29 cellular contexts compared by ENCODE assay signal in genomic region chr9:91766301-91766700, GRCh38.
"Had no signal": no experiment of that assay in that cellular context is flagged by ENCODE, and none has a peak within 500 bp of the region (broad histone marks: within the 10 kb centered on the region; RNA-seq: fewer than 3 reads in every experiment).

No MANE protein-coding gene starts in this region.

- H3K27ac ChIP-seq: breast epithelium, esophagus muscularis mucosa, left ventricle myocardium inferior, ovary, prostate gland, thyroid gland, upper lobe of right lung had no signal

- H3K36me3 Mint-ChIP-seq: activated naive CD4-positive, alpha-beta T cell treated with anti-CD3 and anti-CD28 coated beads, Interleukin-2, amount 50 U/mL, for 24 hours; stimulated activated memory B cell treated with anti-CD40 and anti-IgM and Interleukin-4, amounts not matched to agents 10 μg/mL and 1 μg/mL and 100 μg/mL, for 72 hours had no signal

- H3K36me3 ChIP-seq: breast epithelium, esophagus muscularis mucosa, left ventricle myocardium inferior, ovary, prostate gland, thyroid gland, upper lobe of right lung had no signal

- H3K4me1 ChIP-seq: breast epithelium, left ventricle myocardium inferior had no signal

- H3K9me3 Mint-ChIP-seq: activated CD8-positive, alpha-beta T cell treated with anti-CD3 and anti-CD28 coated beads for 36 hours; stimulated activated naive CD8-positive, alpha-beta T cell treated with anti-CD3 and anti-CD28 coated beads, Interleukin-15, amount 100 ng/mL, for 72 hours had no signal

- DNase-seq: activated B cell treated with CpG ODN at 0.5 μM for 24 hours; activated CD4-positive, alpha-beta T cell treated with anti-CD3 and anti-CD28 coated beads, Interleukin-2, amount 50 U/mL, for 1 hour; activated CD8-positive, alpha-beta T cell treated with anti-CD3 and anti-CD28 coated beads for 36 hours; activated gamma-delta T cell treated with Interleukin-2 at 50 U/mL for 16 hours; activated naive CD8-positive, alpha-beta T cell treated with anti-CD3 and anti-CD28 coated beads, Interleukin-2, amount 50 U/mL, for 24 hours; activated T-cell treated with anti-CD3 and anti-CD28 coated beads, Interleukin-2, amount 50 U/mL, for 4 hours; central memory CD4-positive, alpha-beta T cell; dermis blood vessel endothelial cell; effector CD4-positive, alpha-beta T cell; foreskin melanocyte; left ventricle myocardium inferior; mesendoderm; mucosa of descending colon; ovary; stimulated activated CD4-positive, alpha-beta T cell treated with anti-CD3 and anti-CD28 coated beads, Interleukin-1b, Interleukin-23, amount 100 ng/mL, for 48 hours; stimulated activated CD4-positive, alpha-beta T cell treated with anti-CD3 and anti-CD28 coated beads, Interleukin-4, amount 100 ng/mL, for 4 hours; stimulated activated CD8-positive, alpha-beta memory T cell treated with anti-CD3 and anti-CD28 coated beads, Interleukin-4, amount 100 ng/mL, for 48 hours; stimulated activated naive CD8-positive, alpha-beta T cell treated with anti-CD3 and anti-CD28 coated beads, Interleukin-15, amount 100 ng/mL, for 72 hours; thyroid gland; upper lobe of right lung had no signal

- H3K4me3 ChIP-seq: breast epithelium, esophagus muscularis mucosa, left ventricle myocardium inferior, lung, mucosa of descending colon, ovary, prostate gland, smooth muscle cell, thyroid gland, upper lobe of right lung had no signal

- H3K27ac Mint-ChIP-seq: activated B cell treated with CpG ODN at 0.5 μM for 24 hours; activated CD8-positive, alpha-beta T cell treated with anti-CD3 and anti-CD28 coated beads for 36 hours; activated naive CD4-positive, alpha-beta T cell treated with anti-CD3 and anti-CD28 coated beads, Interleukin-2, amount 50 U/mL, for 24 hours; activated naive CD8-positive, alpha-beta T cell treated with anti-CD3 and anti-CD28 coated beads, Interleukin-2, amount 50 U/mL, for 24 hours; activated T-helper 17 cell treated with anti-CD3 and anti-CD28 coated beads, Interleukin-2, amount 50 U/mL, for 72 hours; stimulated activated memory B cell treated with anti-CD40 and anti-IgM and Interleukin-4, amounts not matched to agents 10 μg/mL and 1 μg/mL and 100 μg/mL, for 72 hours; stimulated activated naive CD8-positive, alpha-beta T cell treated with anti-CD3 and anti-CD28 coated beads, Interleukin-15, amount 100 ng/mL, for 72 hours had no signal

- H3K4me3 Mint-ChIP-seq: activated B cell treated with CpG ODN at 0.5 μM for 24 hours; activated CD8-positive, alpha-beta T cell treated with anti-CD3 and anti-CD28 coated beads for 36 hours; activated naive CD4-positive, alpha-beta T cell treated with anti-CD3 and anti-CD28 coated beads, Interleukin-2, amount 50 U/mL, for 24 hours; activated naive CD8-positive, alpha-beta T cell treated with anti-CD3 and anti-CD28 coated beads, Interleukin-2, amount 50 U/mL, for 24 hours; activated T-cell treated with anti-CD3 and anti-CD28 coated beads, Interleukin-2, amount 50 U/mL, for 4 hours; activated T-helper 17 cell treated with anti-CD3 and anti-CD28 coated beads, Interleukin-2, amount 50 U/mL, for 72 hours; stimulated activated memory B cell treated with anti-CD40 and anti-IgM and Interleukin-4, amounts not matched to agents 10 μg/mL and 1 μg/mL and 100 μg/mL, for 72 hours; stimulated activated naive CD8-positive, alpha-beta T cell treated with anti-CD3 and anti-CD28 coated beads, Interleukin-15, amount 100 ng/mL, for 72 hours had no signal

- FAIRE-seq: islet of Langerhans had no signal

- H3K9me3 ChIP-seq: esophagus muscularis mucosa, ovary, prostate gland, thyroid gland, upper lobe of right lung had no signal

- H3K4me1 Mint-ChIP-seq: activated B cell treated with CpG ODN at 0.5 μM for 24 hours; activated naive CD4-positive, alpha-beta T cell treated with anti-CD3 and anti-CD28 coated beads, Interleukin-2, amount 50 U/mL, for 24 hours; activated naive CD8-positive, alpha-beta T cell treated with anti-CD3 and anti-CD28 coated beads, Interleukin-2, amount 50 U/mL, for 24 hours; activated T-helper 17 cell treated with anti-CD3 and anti-CD28 coated beads, Interleukin-2, amount 50 U/mL, for 72 hours; stimulated activated memory B cell treated with anti-CD40 and anti-IgM and Interleukin-4, amounts not matched to agents 10 μg/mL and 1 μg/mL and 100 μg/mL, for 72 hours; stimulated activated naive CD8-positive, alpha-beta T cell treated with anti-CD3 and anti-CD28 coated beads, Interleukin-15, amount 100 ng/mL, for 72 hours had no signal

- H3K27me3 ChIP-seq: breast epithelium, esophagus muscularis mucosa, ovary, thyroid gland had no signal
